In genomic region chr22:31647921-31648320, GRCh38 we compare ENCODE assay signal across 1 cellular context.
TF ChIP-seq lines count a peak whose summit lies in the region.

No MANE protein-coding gene starts in this region.

TF ChIP-seq in endothelial cell of umbilical vein, 7 proteins besides CTCF, POLR2A, EP300 and RAD21:
- TF ChIP-seq FOS (IDR thresholded peaks at IDR 0.05; ENCODE audit: borderline replicate concordance, insufficient read depth, low read length): no peak
- TF ChIP-seq MAX (IDR thresholded peaks at IDR 0.05; ENCODE audit: insufficient read depth, insufficient read length): no peak
- TF ChIP-seq GATA2 (IDR thresholded peaks at IDR 0.05; ENCODE audit: insufficient read depth, insufficient read length, low read depth, low read length): no peak
- TF ChIP-seq JUN (IDR thresholded peaks at IDR 0.05; ENCODE audit: borderline replicate concordance, insufficient read depth, insufficient read length, low read depth): no peak
- no peak for TF ChIP-seq MYC (IDR thresholded peaks at IDR 0.05; ENCODE audit: low read depth, low read length)
- no peak for TF ChIP-seq EZH2 (IDR thresholded peaks at IDR 0.05; ENCODE audit: borderline replicate concordance, low read depth, low read length, severe bottlenecking)
- TF ChIP-seq POLR2AphosphoS5 (IDR thresholded peaks at IDR 0.05; ENCODE audit: insufficient read depth, low read depth, low read length): no peak
